Comparison of ENCODE assay signal across 8 cellular contexts in the genomic region with DNA sequence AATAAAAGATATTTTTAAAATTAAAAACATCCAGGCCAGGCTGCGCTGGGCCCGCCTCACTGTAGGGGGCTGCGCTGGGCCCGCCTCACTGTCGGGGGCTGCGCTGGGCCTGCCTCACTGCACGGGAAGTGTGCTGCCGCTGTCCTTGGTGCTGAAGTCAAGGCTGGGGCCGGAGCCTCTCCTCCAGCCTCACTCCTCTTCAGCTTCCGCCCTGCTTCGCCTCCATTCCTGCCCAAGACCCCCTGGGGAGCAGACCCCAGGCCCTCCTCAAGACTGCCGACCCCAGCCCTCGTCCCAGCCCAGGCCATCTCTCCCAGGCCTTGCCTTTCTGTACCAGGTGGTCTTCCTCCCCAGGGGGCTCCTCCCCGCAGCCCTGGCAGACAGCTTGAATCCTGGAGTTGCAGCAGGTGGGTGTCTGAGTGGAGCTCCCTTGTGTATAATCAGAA. TPM values are rescaled to one million over a fixed set of nuclear protein-coding genes. Genes with fewer than 3 reads are reported as not detected.
DNase-seq lines count a peak whose midpoint lies in the region; ATAC-seq and TF ChIP-seq lines count a peak whose summit lies in the region.

No MANE protein-coding gene starts in this region.

- no peaks in the 10 kb centered on the region for H3K36me3 Mint-ChIP-seq in activated CD4-positive, alpha-beta memory T cell treated with anti-CD3 and anti-CD28 coated beads, Interleukin-2, amount 10 ng/mL, durations not matched to agents 7 days and 5 days (ENCODE audit: low read depth)

- H3K4me3 ChIP-seq in fibroblast of villous mesenchyme (ENCODE audit: low read depth, low read length): no peak overlapping the region

- no peaks in the 10 kb centered on the region for H3K9me3 Mint-ChIP-seq in activated CD4-positive, alpha-beta memory T cell treated with anti-CD3 and anti-CD28 coated beads, Interleukin-2, amount 10 ng/mL, durations not matched to agents 7 days and 5 days

- H3K27me3 Mint-ChIP-seq in activated CD4-positive, alpha-beta memory T cell treated with anti-CD3 and anti-CD28 coated beads, Interleukin-2, amount 10 ng/mL, durations not matched to agents 7 days and 5 days: peaks cover 3% of the 10 kb centered on the region

- H3K27ac Mint-ChIP-seq in activated CD4-positive, alpha-beta memory T cell treated with anti-CD3 and anti-CD28 coated beads, Interleukin-2, amount 10 ng/mL, durations not matched to agents 7 days and 5 days: no peak overlapping the region

- DNase-seq in Daoy (ENCODE audit: low read depth) (peak; percentile 62), M059J (ENCODE audit: low read depth) (peak; percentile 19), fibroblast of villous mesenchyme (ENCODE audit: low read depth) (peak; percentile 48), occipital lobe (lab: John Stamatoyannopoulos, UW) (no peak), NCI-H187 treated with DMSO at 0.1 percent for 48 hours (lab: John Stamatoyannopoulos, UW) (no peak)
- DNase-seq in activated CD4-positive, alpha-beta memory T cell treated with anti-CD3 and anti-CD28 coated beads, Interleukin-2, amount 10 ng/mL, durations not matched to agents 7 days and 5 days: peak; percentile 66
- DNase-seq in stimulated activated CD8-positive, alpha-beta memory T cell treated with anti-CD3 and anti-CD28 coated beads, Interleukin-4, amount 100 ng/mL, for 48 hours: peak; percentile 74

- no peak overlapping the region for H3K4me3 Mint-ChIP-seq in activated CD4-positive, alpha-beta memory T cell treated with anti-CD3 and anti-CD28 coated beads, Interleukin-2, amount 10 ng/mL, durations not matched to agents 7 days and 5 days

- TF ChIP-seq CTCF in fibroblast of villous mesenchyme (IDR thresholded peaks at IDR 0.05; ENCODE audit: insufficient read depth, low read depth, low read length): no peak

- POLR2A ChIA-PET in activated CD4-positive, alpha-beta memory T cell treated with anti-CD3 and anti-CD28 coated beads, Interleukin-2, amount 10 ng/mL, durations not matched to agents 7 days and 5 days (lab: Charles Lee): interaction anchor here (0.8 kb wide), 1 partner anchor 13 kb away, joined by 4 read pairs; no protein-coding TSS in a partner anchor

- CTCF ChIA-PET in activated CD4-positive, alpha-beta memory T cell treated with anti-CD3 and anti-CD28 coated beads, Interleukin-2, amount 10 ng/mL, durations not matched to agents 7 days and 5 days (lab: Charles Lee): interaction anchor here (1.6 kb wide), 1 partner anchor 340 kb away, joined by 4 read pairs; a partner anchor contains a TSS

- ATAC-seq in GM21528 (IDR thresholded peaks at IDR 0.05; ENCODE audit: low FRiP score, unreplicated experiment): no peak

- no peaks in the 10 kb centered on the region for H3K4me1 Mint-ChIP-seq in activated CD4-positive, alpha-beta memory T cell treated with anti-CD3 and anti-CD28 coated beads, Interleukin-2, amount 10 ng/mL, durations not matched to agents 7 days and 5 days

RNA-seq across cellular contexts. Expression of a gene that starts 26.2 kb away (rescaled TPM):
- 22.4 and 24.6 TPM in 2 replicates for total RNA-seq in Daoy (2014; rRNA removed; shearing (Covaris generic))
- 11.6 and 18.8 TPM in 2 replicates for total RNA-seq in M059J (2014; rRNA removed; shearing (Covaris generic))
- 10 to 100 TPM; 14.2 to 16.2 TPM for total RNA-seq in activated CD4-positive, alpha-beta memory T cell treated with anti-CD3 and anti-CD28 coated beads, Interleukin-2, amount 10 ng/mL, durations not matched to agents 7 days and 5 days
- total RNA-seq in fibroblast of villous mesenchyme (13.4 and 20.0 TPM in 2 replicates), occipital lobe (11.5 TPM)

RNA-seq across cellular contexts. Expression of a gene that starts 35.3 kb away (rescaled TPM):
- 0.11 TPM in 1 of 2 replicates, not detected in the other for total RNA-seq in Daoy (2014; rRNA removed; shearing (Covaris generic))
- total RNA-seq in M059J (2014; rRNA removed; shearing (Covaris generic)): 0.79 and 2.0 TPM in 2 replicates
- 10 to 100 TPM in 1 of 2 experiments, 1 to 10 TPM in 1; 8.8 to 10.0 TPM for total RNA-seq in activated CD4-positive, alpha-beta memory T cell treated with anti-CD3 and anti-CD28 coated beads, Interleukin-2, amount 10 ng/mL, durations not matched to agents 7 days and 5 days
- total RNA-seq in fibroblast of villous mesenchyme (1.3 and 2.2 TPM in 2 replicates), occipital lobe (19.3 TPM)

Comparison
In these comparisons a context has a peak if more than half of its experiments do, and no peak if none do; other contexts are left out.
1. DNase-seq: peak in Daoy (single experiment), M059J (single experiment), activated CD4-positive, alpha-beta memory T cell treated with anti-CD3 and anti-CD28 coated beads, Interleukin-2, amount 10 ng/mL, durations not matched to agents 7 days and 5 days (single experiment), fibroblast of villous mesenchyme (single experiment) and stimulated activated CD8-positive, alpha-beta memory T cell treated with anti-CD3 and anti-CD28 coated beads, Interleukin-4, amount 100 ng/mL, for 48 hours (single experiment); none in occipital lobe (single experiment) and NCI-H187 treated with DMSO at 0.1 percent for 48 hours (single experiment).